In the genomic region with DNA sequence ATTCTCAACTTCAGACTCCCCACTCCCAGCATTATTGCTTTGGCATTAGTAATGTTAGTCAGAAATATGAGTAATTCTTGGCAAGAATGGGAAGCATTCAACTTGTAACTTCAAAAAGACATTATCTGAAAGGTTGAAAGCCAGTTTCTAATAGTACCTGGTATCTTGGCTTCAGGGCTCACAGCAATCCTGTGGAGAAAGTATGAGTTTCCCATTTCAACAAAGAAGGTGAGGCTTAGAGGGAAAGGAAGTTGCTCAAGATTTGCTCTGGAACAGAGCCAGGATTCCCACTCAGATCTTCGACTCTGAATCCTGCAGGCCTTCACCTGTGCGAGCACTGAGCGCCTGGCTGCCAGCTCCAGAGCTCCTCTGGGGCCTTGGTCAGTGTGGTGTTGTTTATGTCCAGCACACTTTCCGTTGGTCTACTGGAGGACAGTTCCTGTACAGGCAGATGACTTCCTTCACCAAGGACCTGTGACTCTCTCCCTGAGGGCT, we compare ENCODE assay signal across 16 cellular contexts.
DNase-seq lines count a peak whose midpoint lies in the region; ATAC-seq and TF ChIP-seq lines count a peak whose summit lies in the region.
"Had no signal": no experiment of that assay in that cellular context is flagged by ENCODE, and none has a peak within 500 bp of the region (broad histone marks: within the 10 kb centered on the region; RNA-seq: fewer than 3 reads in every experiment).

No MANE protein-coding gene starts in this region.

- H3K4me1 ChIP-seq in gastroesophageal sphincter (peaks cover 8 to 47% (median 21%) of the 10 kb centered on the region in 3 donors), sigmoid colon (peaks cover 0 to 37% (median 34%) of the 10 kb centered on the region in 4 donors)

- POLR2A ChIA-PET in naive thymus-derived CD8-positive, alpha-beta T cell (lab: Charles Lee): no interaction called here

- TF ChIP-seq POLR2A in gastroesophageal sphincter (IDR thresholded peaks at IDR 0.05): no peak
- TF ChIP-seq POLR2A in sigmoid colon (IDR thresholded peaks at IDR 0.05): no peak

- H3K4me3 ChIP-seq in astrocyte of the spinal cord (ENCODE audit: low read depth, low read length) (no peak overlapping the region), gastroesophageal sphincter (no peak overlapping the region), sigmoid colon (no peak overlapping the region)
- H3K4me3 ChIP-seq: BLaER1 treated with 17β-estradiol and CSF1 and Interleukin-3, amounts not matched to agents 10 nM and 100 nM; MG63 had no signal

- H3K27ac ChIP-seq in gastroesophageal sphincter (peak overlapping the region; percentile 39 to 89 (median 86)), sigmoid colon (peak overlapping the region; percentile 80 to 90 (median 86))
- H3K27ac ChIP-seq: BLaER1 treated with 17β-estradiol and CSF1 and Interleukin-3, amounts not matched to agents 10 nM and 100 nM had no signal

- TF ChIP-seq EP300 in gastroesophageal sphincter (IDR thresholded peaks at IDR 0.05) (no peak), sigmoid colon (IDR thresholded peaks at IDR 0.05) (no peak)

- intact Hi-C loops in sigmoid colon (cut with DNase I): no loop called here

- 29 to 71% methylated on average over 1 to 4 of the region's 4 CpGs for WGBS in gastroesophageal sphincter (ENCODE audit: low coverage in 1 of 2), 2 donors
- 63 to 70% methylated on average over 4 of the region's 4 CpGs for WGBS in sigmoid colon, 2 donors

- H3K4me1 Mint-ChIP-seq in naive thymus-derived CD8-positive, alpha-beta T cell: peaks cover 0 to 2% (median 0%) of the 10 kb centered on the region in 4 donors
- H3K4me1 Mint-ChIP-seq: activated CD4-positive, alpha-beta T cell treated with anti-CD3 and anti-CD28 coated beads, Interleukin-2, amount 10 ng/mL, durations not matched to agents 24 days and 14 days had no signal

- no peaks in the 10 kb centered on the region for H3K36me3 Mint-ChIP-seq in naive thymus-derived CD8-positive, alpha-beta T cell

- no peak overlapping the region for H3K4me3 Mint-ChIP-seq in naive thymus-derived CD8-positive, alpha-beta T cell
- H3K4me3 Mint-ChIP-seq: activated CD4-positive, alpha-beta T cell treated with anti-CD3 and anti-CD28 coated beads, Interleukin-2, amount 10 ng/mL, durations not matched to agents 24 days and 14 days; T-helper 2 cell treated with Interferon-gamma antibody and Interleukin-4, amounts not matched to agents 5 μg/mL and 100 μg/mL, for 36 hours had no signal

- no peaks in the 10 kb centered on the region for H3K9me3 ChIP-seq in gastroesophageal sphincter
- H3K9me3 ChIP-seq in sigmoid colon: no peaks in the 10 kb centered on the region
- H3K9me3 ChIP-seq: BLaER1 treated with 17β-estradiol and CSF1 and Interleukin-3, amounts not matched to agents 10 nM and 100 nM; MG63 had no signal

- peaks cover 5 to 20% (median 16%) of the 10 kb centered on the region in 5 donors for H3K27me3 Mint-ChIP-seq in naive thymus-derived CD8-positive, alpha-beta T cell

- TF ChIP-seq CTCF in astrocyte of the spinal cord (IDR thresholded peaks at IDR 0.05; ENCODE audit: low read depth, low read length) (no peak), gastroesophageal sphincter (IDR thresholded peaks at IDR 0.05) (no peak), sigmoid colon (IDR thresholded peaks at IDR 0.05) (no peak)

- H3K36me3 ChIP-seq in gastroesophageal sphincter (no peaks in the 10 kb centered on the region), sigmoid colon (no peaks in the 10 kb centered on the region)
- H3K36me3 ChIP-seq: BLaER1 treated with 17β-estradiol and CSF1 and Interleukin-3, amounts not matched to agents 10 nM and 100 nM; MG63 had no signal

- peaks cover 0 to 2% (median 0%) of the 10 kb centered on the region in 9 donors for H3K9me3 Mint-ChIP-seq in naive thymus-derived CD8-positive, alpha-beta T cell
- H3K9me3 Mint-ChIP-seq: activated CD4-positive, alpha-beta T cell treated with anti-CD3 and anti-CD28 coated beads, Interleukin-2, amount 10 ng/mL, durations not matched to agents 24 days and 14 days; T-helper 2 cell treated with Interferon-gamma antibody and Interleukin-4, amounts not matched to agents 5 μg/mL and 100 μg/mL, for 36 hours had no signal

- in situ Hi-C loops in astrocyte of the spinal cord (cut with HindIII; ENCODE audit: low sequenced_read_pairs): no loop called here

- peak; percentile 59 for DNase-seq in HPDE6-E6E7 (ENCODE audit: extremely low spot score)
- peak; percentile 32 for DNase-seq in astrocyte of the spinal cord (ENCODE audit: low read depth, low spot score)
- no peak for DNase-seq in sigmoid colon
- no peak for DNase-seq in naive thymus-derived CD8-positive, alpha-beta T cell
- no peak for DNase-seq in cortex of kidney (lab: John Stamatoyannopoulos, UW)
- DNase-seq: activated CD4-positive, alpha-beta T cell treated with anti-CD3 and anti-CD28 coated beads, Interleukin-2, amount 10 ng/mL, durations not matched to agents 24 days and 14 days; DMS53; MG63; NCI-H1930; NCI-H526 treated with DMSO at 0.1 percent for 48 hours; RPMI8226 had no signal

- H3K27ac Mint-ChIP-seq in naive thymus-derived CD8-positive, alpha-beta T cell: no peak overlapping the region
- H3K27ac Mint-ChIP-seq: activated CD4-positive, alpha-beta T cell treated with anti-CD3 and anti-CD28 coated beads, Interleukin-2, amount 10 ng/mL, durations not matched to agents 24 days and 14 days; T-helper 2 cell treated with Interferon-gamma antibody and Interleukin-4, amounts not matched to agents 5 μg/mL and 100 μg/mL, for 36 hours had no signal

- H3K27me3 ChIP-seq in gastroesophageal sphincter: no peaks in the 10 kb centered on the region
- no peaks in the 10 kb centered on the region for H3K27me3 ChIP-seq in sigmoid colon
- H3K27me3 ChIP-seq: BLaER1 treated with 17β-estradiol and CSF1 and Interleukin-3, amounts not matched to agents 10 nM and 100 nM; MG63 had no signal

- no peak for ATAC-seq in gastroesophageal sphincter
- no peak for ATAC-seq in HG03025 (IDR thresholded peaks at IDR 0.05; ENCODE audit: low FRiP score, unreplicated experiment)
- no peak for ATAC-seq in naive thymus-derived CD8-positive, alpha-beta T cell
- ATAC-seq in HG03342 (IDR thresholded peaks at IDR 0.05; ENCODE audit: unreplicated experiment): no peak

Comparison
In these comparisons a context has a peak if more than half of its experiments do, and no peak if none do; other contexts are left out.
1. DNase-seq: peak in HPDE6-E6E7 (single experiment) and astrocyte of the spinal cord (single experiment); none in sigmoid colon (single experiment), naive thymus-derived CD8-positive, alpha-beta T cell (0 of 10) and cortex of kidney (single experiment).